ENCODE assay signal across 16 cellular contexts in the genomic region with DNA sequence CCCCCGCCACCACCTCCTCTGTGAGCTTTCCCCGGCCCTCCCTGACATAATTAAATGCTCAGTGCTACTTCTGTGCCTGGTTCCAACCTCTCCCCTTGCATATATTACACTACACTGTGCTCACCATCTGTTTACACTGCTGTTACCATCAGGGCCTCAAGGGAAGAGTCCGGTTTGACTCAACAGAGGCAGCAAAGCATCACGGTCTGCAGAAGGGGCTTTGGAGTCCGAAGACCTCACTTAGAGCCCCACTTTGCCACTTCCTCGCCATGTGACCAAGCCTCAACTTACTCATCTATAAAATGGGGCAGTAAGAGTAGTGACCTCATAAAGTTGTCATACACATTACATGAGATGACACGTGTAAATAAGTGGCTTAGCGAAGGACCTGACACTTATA. TPM values are rescaled to one million over a fixed set of nuclear protein-coding genes. Genes with fewer than 3 reads are reported as not detected.
DNase-seq lines count a peak whose midpoint lies in the region; ATAC-seq, FAIRE-seq and TF ChIP-seq lines count a peak whose summit lies in the region.
"Had no signal": no experiment of that assay in that cellular context is flagged by ENCODE, and none has a peak within 500 bp of the region (broad histone marks: within the 10 kb centered on the region; RNA-seq: fewer than 3 reads in every experiment).

No MANE protein-coding gene starts in this region.

- H3K9me2 ChIP-seq in DOHH2 (replicated peaks; ENCODE audit: control insufficient read depth, low read length) = no peaks in the 10 kb centered on the region
- H3K9me2 ChIP-seq: SK-N-SH had no signal

- no peak overlapping the region for H2BK20ac ChIP-seq in H1 (ENCODE audit: low read length)

- no peak overlapping the region for H2AK5ac ChIP-seq in H1 (ENCODE audit: low read depth, low read length)

- H3K4me3 ChIP-seq in DOHH2 (ENCODE audit: low read length) = no peak overlapping the region
- no peak overlapping the region for H3K4me3 ChIP-seq in HEK293 (ENCODE audit: low read depth, low read length)
- H3K4me3 ChIP-seq in H1 (ENCODE audit: extremely low read depth in 1 of 4, insufficient read depth in 2 of 4, low read depth in 3 of 4, low read length in 4 of 4) = no peak overlapping the region

- TF ChIP-seq POLR2A in H1 (IDR thresholded peaks at IDR 0.05; ENCODE audit: control extremely low read depth in 1 of 2, low read depth in 2 of 2, low read length in 2 of 2) = no peak

- H3K56ac ChIP-seq in H1 (replicated peaks; ENCODE audit: insufficient read length, low read depth, low read length) = no peak overlapping the region

- POLR2A ChIA-PET in HEK293 (lab: Yijun Ruan, JAX) (no interaction called here), H1 (lab: Charles Lee; ENCODE audit: partially characterized antibody) (no interaction called here)

- no peaks in the 10 kb centered on the region for H3K9me3 ChIP-seq in DOHH2 (ENCODE audit: control insufficient read depth, insufficient read depth, low read length)
- no peaks in the 10 kb centered on the region for H3K9me3 ChIP-seq in HEK293 (ENCODE audit: control insufficient read depth, insufficient read depth, low read depth, low read length)
- H3K9me3 ChIP-seq in H1 (ENCODE audit: insufficient read depth in 2 of 2, low read depth in 1 of 2, low read length in 1 of 2) = no peaks in the 10 kb centered on the region
- H3K9me3 ChIP-seq: BE2C, SK-N-SH had no signal

- DNase-seq in NCI-H69 (lab: John Stamatoyannopoulos, UW) (peak; percentile 81), H1 (ENCODE audit: low read depth in 1 of 2, low spot score in 2 of 2) (no peak), AG20443 (ENCODE audit: low spot score) (no peak), SKM-1 treated with dmso at 0.1 percent for 144 hours (lab: John Stamatoyannopoulos, UW; ENCODE audit: unreplicated experiment) (no peak)
- DNase-seq: BE2C; CD8-positive, alpha-beta T cell; EL; H9; NCI-H1048; NCI-H187; SK-N-SH had no signal

- CTCF ChIA-PET in HEK293 (lab: Yijun Ruan, JAX) (interaction anchor here (0.6 to 1.0 kb wide), 2 partner anchors 10 to 82 kb away, joined by 3 to 4 read pairs; no protein-coding TSS in a partner anchor), H1 (lab: Charles Lee; ENCODE audit: partially characterized antibody) (interaction anchor here (0.8 to 1.7 kb wide), 10 partner anchors 14 to 148 kb away, joined by 3 to 7 read pairs (median 3); no protein-coding TSS in a partner anchor)

- no peak overlapping the region for H2BK15ac ChIP-seq in H1 (ENCODE audit: low read length)

- H4K8ac ChIP-seq in H1 (ENCODE audit: extremely low read depth, insufficient read depth, low read length) = no peak overlapping the region

- no peak overlapping the region for H3K23ac ChIP-seq in H1 (ENCODE audit: insufficient read length)

- no peak for ATAC-seq in GM18517 (IDR thresholded peaks at IDR 0.05; ENCODE audit: unreplicated experiment)
- ATAC-seq: CD8-positive, alpha-beta T cell had no signal

- no peak overlapping the region for H4K91ac ChIP-seq in H1 (replicated peaks; ENCODE audit: insufficient read length, low read length)

- H3K18ac ChIP-seq in H1 (ENCODE audit: extremely low read depth, low read length) = no peak overlapping the region

- no peak for TF ChIP-seq EP300 in H1 (IDR thresholded peaks at IDR 0.05; ENCODE audit: borderline replicate concordance in 1 of 2, low read depth in 2 of 2, low read length in 2 of 2)

- no peak overlapping the region for H2BK120ac ChIP-seq in H1 (replicated peaks; ENCODE audit: low read depth, low read length)

- no peak overlapping the region for H2AFZ ChIP-seq in H1 (ENCODE audit: low read length)

- no peaks in the 10 kb centered on the region for H3K79me1 ChIP-seq in H1 (ENCODE audit: low read depth, low read length)

- H3F3A ChIP-seq in DOHH2 (ENCODE audit: control insufficient read depth, insufficient read depth) = peaks cover 7% of the 10 kb centered on the region; the same call in 1 of the 2 replicates

- H4K5ac ChIP-seq in H1 (ENCODE audit: insufficient read length, low read depth, low read length) = no peak overlapping the region

- TF ChIP-seq RAD21 in H1 (IDR thresholded peaks at IDR 0.05 in 1 of 2, conservative IDR thresholded peaks at IDR 0.05 in 1 of 2; ENCODE audit: low read depth in 2 of 2, low read length in 2 of 2) = no peak

- H3K4ac ChIP-seq in H1 (replicated peaks; ENCODE audit: insufficient read length, low read depth, low read length) = no peak overlapping the region

- FAIRE-seq in H1 (lab: Jason Lieb, UNC) = no peak
- FAIRE-seq: D721Med had no signal

- H2BK5ac ChIP-seq in H1 (ENCODE audit: low read depth, low read length) = no peak overlapping the region

- peak overlapping the region; percentile 16; the same call in 1 of the 2 replicates for H3K4me2 ChIP-seq in DOHH2 (ENCODE audit: low read length)
- no peak overlapping the region for H3K4me2 ChIP-seq in H1 (ENCODE audit: insufficient read depth in 1 of 2, low read depth in 2 of 2, low read length in 2 of 2)
- H3K4me2 ChIP-seq: SK-N-SH had no signal

- H3K36me3 ChIP-seq in DOHH2 (ENCODE audit: control insufficient read depth, low read length) (peaks cover 73% of the 10 kb centered on the region), HEK293 (ENCODE audit: control insufficient read depth in 2 of 2, insufficient read depth in 1 of 2, low read length in 2 of 2) (no peaks in the 10 kb centered on the region), H1 (ENCODE audit: control insufficient read depth in 2 of 4, insufficient read depth in 4 of 4, low read length in 3 of 4) (no peaks in the 10 kb centered on the region)
- H3K36me3 ChIP-seq: BE2C had no signal

- TF ChIP-seq CTCF in DOHH2 (IDR thresholded peaks at IDR 0.05; ENCODE audit: low read depth, low read length, poor library complexity, severe bottlenecking) (no peak), HEK293 (tag by site-specific recombination; IDR thresholded peaks at IDR 0.05) (no peak), H1 (IDR thresholded peaks at IDR 0.05; ENCODE audit: control extremely low read depth in 1 of 3, insufficient read depth in 1 of 3, low read depth in 1 of 3, low read length in 3 of 3) (no peak)

- WGBS in H1 (ENCODE audit: extremely low coverage in 1 of 2, insufficient coverage in 1 of 2, insufficient read length in 1 of 2, insufficient replicate concordance in 2 of 2, low coverage in 1 of 2, low lambda C conversion rate in 2 of 2, missing lambda C conversion rate in 1 of 2), 2 experiments = 81% methylated on average over 7 of the region's 8 CpGs; no CpG with 5 or more reads in 1 of the 2 experiments

- no peak overlapping the region for H3K14ac ChIP-seq in H1 (ENCODE audit: insufficient read length)

- H3K27me3 ChIP-seq in DOHH2 (ENCODE audit: control insufficient read depth, low read length) (no peaks in the 10 kb centered on the region), H1 (replicated peaks in 1 of 4; ENCODE audit: control insufficient read depth in 3 of 4, extremely low read depth in 1 of 4, insufficient read depth in 3 of 4, low read length in 3 of 4) (no peaks in the 10 kb centered on the region)
- H3K27me3 ChIP-seq: BE2C had no signal

- H3K9ac ChIP-seq in H1 (replicated peaks in 1 of 4; ENCODE audit: extremely low read depth in 1 of 4, low read depth in 3 of 4, low read length in 3 of 4) = no peak overlapping the region
- H3K9ac ChIP-seq: SK-N-SH had no signal

- H3K27ac ChIP-seq in DOHH2 (ENCODE audit: low read depth, low read length) (no peak overlapping the region), HEK293 (ENCODE audit: extremely low read depth, low read depth, low read length) (no peak overlapping the region), H1 (ENCODE audit: low read depth, low read length) (no peak overlapping the region)

- H2BK12ac ChIP-seq in H1 (ENCODE audit: low read depth, low read length) = 0 out of 2 replicates have a peak overlapping the region, but pooled peaks have one; percentile 5

- H3K79me2 ChIP-seq in DOHH2 (ENCODE audit: control insufficient read depth, low read length) (peaks cover 100% of the 10 kb centered on the region), H1 (ENCODE audit: control insufficient read depth in 1 of 2, insufficient read depth in 2 of 2, low read length in 2 of 2) (no peaks in the 10 kb centered on the region)

- peaks cover 43% of the 10 kb centered on the region for H4K20me1 ChIP-seq in DOHH2 (ENCODE audit: control insufficient read depth, insufficient read depth, low read depth, low read length)
- peaks cover 0 to 1% of the 10 kb centered on the region in 2 experiments for H4K20me1 ChIP-seq in H1 (replicated peaks in 1 of 2; ENCODE audit: control insufficient read depth in 1 of 2, insufficient read depth in 2 of 2, low read length in 2 of 2)

- H3K4me1 ChIP-seq in DOHH2 (ENCODE audit: control insufficient read depth, low read length) (peaks cover 100% of the 10 kb centered on the region), HEK293 (ENCODE audit: control insufficient read depth, insufficient read depth, low read length) (no peaks in the 10 kb centered on the region), H1 (replicated peaks in 1 of 4; ENCODE audit: control insufficient read depth in 3 of 4, insufficient read depth in 4 of 4, low read length in 3 of 4) (peaks cover 3 to 25% (median 7%) of the 10 kb centered on the region in 4 experiments; a peak in 6 of 7 replicates)

- H3K23me2 ChIP-seq in H1 (ENCODE audit: low read depth, low read length) = no peaks in the 10 kb centered on the region

TF ChIP-seq in HEK293, 187 proteins besides CTCF, POLR2A, EP300 and RAD21 (continues in another document):
- TF ChIP-seq ZNF777 (tag by site-specific recombination; IDR thresholded peaks at IDR 0.05; ENCODE audit: borderline replicate concordance) (no peak), ZNF561 (tag by site-specific recombination; IDR thresholded peaks at IDR 0.05; ENCODE audit: borderline replicate concordance) (no peak), ZNF560 (tag by site-specific recombination; IDR thresholded peaks at IDR 0.05; ENCODE audit: borderline replicate concordance) (no peak)

TF ChIP-seq in H1, 55 proteins besides CTCF, POLR2A, EP300 and RAD21 (continues in another document):
- TF ChIP-seq CREB1 (IDR thresholded peaks at IDR 0.05) (no peak), SAP30 (IDR thresholded peaks at IDR 0.05; ENCODE audit: insufficient read depth, insufficient replicate concordance, low read length) (no peak), PHF8 (conservative IDR thresholded peaks at IDR 0.05; ENCODE audit: low read depth, low read length) (no peak), HDAC2 (IDR thresholded peaks at IDR 0.05; ENCODE audit: borderline replicate concordance in 1 of 2, low read depth in 2 of 2, low read length in 2 of 2) (no peak), SRF (IDR thresholded peaks at IDR 0.05; ENCODE audit: low read depth, low read length) (no peak)

RNA-seq across cellular contexts. Expression of a gene that starts 27.4 kb away (rescaled TPM):
- total RNA-seq in H1 (2021; fragmentation: NEBNext Ultra II Directional; extraction: Animal tissue kit (Norgen Biotek cat#: 25700)) = 2.8 and 3.0 TPM in 2 replicates
- 3.7 and 4.5 TPM in 2 replicates for polyA plus RNA-seq in H1 (2011; rRNA removed)
- 2.1 TPM for polyA plus RNA-seq in H1 (2011; cell fraction: cytosol; rRNA removed)
- polyA plus RNA-seq in H1 (2011; cell fraction: nucleus; rRNA removed) = 5.4 TPM
- 2.8 to 4.4 TPM (median 3.5 TPM) in 4 replicates for polyA plus RNA-seq in H1 (2012, experiment 1 of 2)
- 1.6 TPM for polyA plus RNA-seq in H1 (2012, experiment 2 of 2)
- 1.7 TPM for polyA plus RNA-seq in H1 (2013, experiment 1 of 2)
- 1.9 TPM for polyA plus RNA-seq in H1 (2013, experiment 2 of 2)
- polyA minus RNA-seq in H1 (2011; rRNA and poly(A)+ RNA removed) = 5.4 and 9.2 TPM in 2 replicates
- polyA minus RNA-seq in H1 (2011; cell fraction: cytosol; rRNA and poly(A)+ RNA removed) = 3.9 TPM
- polyA minus RNA-seq in H1 (2011; cell fraction: nucleus; rRNA and poly(A)+ RNA removed) = 4.1 TPM
- total RNA-seq: HT-29 had no signal
